In genomic region chr10:45433716-45434469, GRCh38 we compare ENCODE assay signal across 1 cellular context.
TF ChIP-seq lines count a peak whose summit lies in the region.

No MANE protein-coding gene starts in this region.

TF ChIP-seq in HepG2, 621 proteins besides CTCF, POLR2A, EP300 and RAD21 (continued from another document):
- TF ChIP-seq AKNA (CRISPR knock-in tag; IDR thresholded peaks at IDR 0.05; ENCODE audit: borderline replicate concordance) (no peak), ZKSCAN1 (IDR thresholded peaks at IDR 0.05; ENCODE audit: low read length) (no peak), DBP (CRISPR knock-in tag; IDR thresholded peaks at IDR 0.05; ENCODE audit: not compliant biosample characterization) (no peak), SETDB1 (CRISPR knock-in tag; IDR thresholded peaks at IDR 0.05; ENCODE audit: borderline replicate concordance) (no peak), ZNF343 (CRISPR knock-in tag; IDR thresholded peaks at IDR 0.05) (no peak), CENPX (CRISPR knock-in tag; IDR thresholded peaks at IDR 0.05) (no peak), TOE1 (CRISPR knock-in tag; IDR thresholded peaks at IDR 0.05) (no peak), ZBTB46 (CRISPR knock-in tag; IDR thresholded peaks at IDR 0.05; ENCODE audit: borderline replicate concordance) (no peak)
